In the genomic region with DNA sequence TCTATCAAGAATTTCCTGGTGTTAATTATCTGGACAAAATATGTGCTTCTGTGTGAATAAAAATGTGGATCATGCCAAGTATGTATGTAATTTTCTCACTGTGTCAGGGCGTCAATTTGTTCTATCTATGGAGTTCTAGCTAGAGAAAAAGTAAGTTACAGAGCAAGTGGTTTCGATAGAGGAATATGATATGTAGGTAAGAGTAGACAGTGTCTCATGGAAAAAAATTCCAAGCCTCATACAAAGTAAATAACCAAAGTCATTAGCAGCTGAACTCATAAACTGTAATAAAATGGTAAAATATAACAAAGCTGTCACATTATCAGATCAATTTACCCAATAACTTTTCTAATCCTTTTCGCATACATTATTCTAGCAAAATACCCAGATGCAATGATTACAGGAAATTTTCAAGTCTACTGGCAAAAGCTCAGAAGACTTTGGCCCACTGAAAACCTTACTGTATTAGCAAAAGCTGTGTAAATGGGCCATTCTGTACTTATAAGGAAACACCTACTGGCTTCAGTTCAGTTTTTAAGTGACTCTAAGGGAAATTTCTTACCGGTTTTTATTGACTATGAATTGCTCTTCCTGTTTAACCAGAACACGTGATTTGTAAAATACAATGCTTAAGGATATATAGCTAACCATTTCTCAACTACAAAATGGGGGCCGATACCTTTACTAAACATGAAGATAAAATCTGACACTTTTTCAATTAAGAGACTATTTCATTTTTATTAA, we compare ENCODE assay signal across 28 cellular contexts.
"Had no signal": no experiment of that assay in that cellular context is flagged by ENCODE, and none has a peak within 500 bp of the region (broad histone marks: within the 10 kb centered on the region; RNA-seq: fewer than 3 reads in every experiment).

No MANE protein-coding gene starts in this region.

- H3K9me3 ChIP-seq: ascending aorta, body of pancreas, Peyer's patch, SJCRH30 had no signal

- ATAC-seq: activated CD8-positive, alpha-beta T cell treated with anti-CD3 and anti-CD28 coated beads, Interleukin-2, amount 10 ng/mL, durations not matched to agents 7 days and 5 days; activated naive CD4-positive, alpha-beta T cell treated with anti-CD3 and anti-CD28 coated beads, Interleukin-2, amount 50 U/mL, for 72 hours; activated naive CD8-positive, alpha-beta T cell treated with anti-CD3 and anti-CD28 coated beads, Interleukin-2, amount 50 U/mL, for 24 hours; body of pancreas; WTC11 had no signal

- H3K36me3 ChIP-seq: ascending aorta, Peyer's patch, SJCRH30 had no signal

- H3K27ac ChIP-seq: ascending aorta, body of pancreas, Peyer's patch, RWPE1, SJCRH30 had no signal

- H3K27me3 ChIP-seq: ascending aorta, body of pancreas, Peyer's patch, SJCRH30 had no signal

- H3K4me1 ChIP-seq: ascending aorta, body of pancreas, Peyer's patch, SJCRH30 had no signal

- DNase-seq: activated CD4-positive, alpha-beta T cell treated with anti-CD3 and anti-CD28 coated beads for 48 hours; activated CD4-positive, alpha-beta T cell treated with anti-CD3 and anti-CD28 coated beads, Interleukin-2, amount 50 U/mL, for 4 hours; activated CD4-positive, CD25-positive, alpha-beta regulatory T cell treated with anti-CD3 and anti-CD28 coated beads, Interleukin-2, amount 50 U/mL, for 72 hours; activated CD8-positive, alpha-beta memory T cell treated with anti-CD3 and anti-CD28 coated beads, Interleukin-2, amount 50 U/mL, for 48 hours; activated CD8-positive, alpha-beta T cell treated with anti-CD3 and anti-CD28 coated beads, Interleukin-2, amount 10 ng/mL, durations not matched to agents 7 days and 5 days; activated effector memory CD4-positive, alpha-beta T cell treated with Interleukin-2 at 50 U/mL for 16 hours; activated naive CD4-positive, alpha-beta T cell; activated naive CD8-positive, alpha-beta T cell treated with anti-CD3 and anti-CD28 coated beads, Interleukin-2, amount 50 U/mL, for 24 hours; activated T-cell treated with anti-CD3 and anti-CD28 coated beads, Interleukin-2, amount 50 U/mL, for 24 hours; amniotic stem cell; body of pancreas; central memory CD4-positive, alpha-beta T cell; NCI-H1105 treated with DMSO at 0.1 percent for 48 hours; NCI-H1436 treated with DMSO at 0.1 percent for 48 hours; NCI-H187; NCI-H2081; NCI-H226; NCI-H526; NK-92 treated with Interleukin-12 subunit alpha and Interleukin-12 subunit beta, amount 100 ng/mL, for 24 hours; OCI-M1; Peyer's patch; Right ventricle myocardium superior; SJCRH30 had no signal

- H3K4me3 ChIP-seq: ascending aorta, body of pancreas, Peyer's patch, SJCRH30 had no signal

- FAIRE-seq: bronchial epithelial cell had no signal
